ENCODE assay signal across 12 cellular contexts in the genomic region with DNA sequence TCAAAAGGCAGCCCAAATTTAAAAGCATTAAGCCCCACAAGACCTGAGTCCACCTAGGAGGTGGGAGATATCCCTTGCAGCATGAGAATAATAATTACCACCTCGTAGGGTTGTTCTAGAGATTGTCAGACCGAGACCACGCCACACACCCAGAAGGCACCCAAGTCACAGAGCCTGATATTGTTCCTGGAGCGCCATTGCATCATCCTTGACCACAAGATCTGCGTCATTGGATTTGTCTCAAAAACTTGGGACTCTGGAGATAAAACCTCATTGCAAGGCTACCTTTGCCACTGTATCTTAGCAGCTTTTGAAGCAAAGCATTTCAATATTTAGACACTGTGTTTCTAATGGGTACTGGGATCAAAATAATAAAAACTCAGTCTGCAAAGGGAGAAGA. TPM values are rescaled to one million over a fixed set of nuclear protein-coding genes. Genes with fewer than 3 reads are reported as not detected.
A peak's percentile ranks its signal among the peaks of the same experiment; 100 is the strongest.
DNase-seq lines count a peak whose midpoint lies in the region; ATAC-seq and TF ChIP-seq lines count a peak whose summit lies in the region.
"Had no signal": no experiment of that assay in that cellular context is flagged by ENCODE, and none has a peak within 500 bp of the region (broad histone marks: within the 10 kb centered on the region; RNA-seq: fewer than 3 reads in every experiment).

No MANE protein-coding gene starts in this region.

- intact Hi-C loops in esophagus muscularis mucosa (cut with DNase I), result no loop called here

- H3K4me1 Mint-ChIP-seq in central memory CD8-positive, alpha-beta T cell, result peaks cover 57% of the 10 kb centered on the region

- H3K4me2 ChIP-seq in OCI-LY3 (ENCODE audit: low read length) (peak overlapping the region; percentile 66), smooth muscle cell (no peak overlapping the region)

- H3K27me3 Mint-ChIP-seq in central memory CD8-positive, alpha-beta T cell, result no peaks in the 10 kb centered on the region

- H3F3A ChIP-seq in smooth muscle cell (ENCODE audit: low read depth), result no peaks in the 10 kb centered on the region

- H3K27me3 ChIP-seq in OCI-LY3 (ENCODE audit: low read depth, low read length) (no peaks in the 10 kb centered on the region), smooth muscle cell (ENCODE audit: low read depth) (no peaks in the 10 kb centered on the region), esophagus muscularis mucosa (peaks cover 0 to 2% (median 0%) of the 10 kb centered on the region in 4 donors)

- H2AFZ ChIP-seq in OCI-LY3 (ENCODE audit: low read depth, low read length), result peak overlapping the region; percentile 82; the same call in 1 of the 2 replicates
- H2AFZ ChIP-seq in smooth muscle cell (ENCODE audit: low read depth), result no peak overlapping the region

- TF ChIP-seq EP300 in esophagus muscularis mucosa (IDR thresholded peaks at IDR 0.05), result no peak

- H3K4me1 ChIP-seq in OCI-LY3 (ENCODE audit: low read length), result peaks cover 15% of the 10 kb centered on the region
- H3K4me1 ChIP-seq in smooth muscle cell (ENCODE audit: low read depth), result peaks cover 8% of the 10 kb centered on the region
- peaks cover 5 to 11% (median 10%) of the 10 kb centered on the region in 4 donors for H3K4me1 ChIP-seq in esophagus muscularis mucosa

- peak; percentile 34 for DNase-seq in SIG-M5 treated with dmso at 0.1 percent for 504 hours (lab: John Stamatoyannopoulos, UW; ENCODE audit: unreplicated experiment)
- DNase-seq in SIG-M5 (lab: John Stamatoyannopoulos, UW), result no peak
- DNase-seq in central memory CD8-positive, alpha-beta T cell (ENCODE audit: low spot score in 2 of 2), result no peak
- DNase-seq in smooth muscle cell (lab: John Stamatoyannopoulos, UW; ENCODE audit: unreplicated experiment), result no peak
- no peak for DNase-seq in stimulated activated CD4-positive, alpha-beta T cell treated with anti-CD3 and anti-CD28 coated beads, Interleukin-1b, Interleukin-23, amount 100 ng/mL, for 48 hours
- no peak for DNase-seq in esophagus muscularis mucosa (ENCODE audit: extremely low spot score)
- DNase-seq: EL had no signal

- ATAC-seq in central memory CD8-positive, alpha-beta T cell (replicated peaks; ENCODE audit: extremely low read depth, poor library complexity, severe bottlenecking), result no peak
- ATAC-seq in GM21381 (IDR thresholded peaks at IDR 0.05; ENCODE audit: unreplicated experiment), result no peak

- H3K36me3 ChIP-seq in OCI-LY3 (replicated peaks; ENCODE audit: low read depth, low read length) (no peaks in the 10 kb centered on the region), smooth muscle cell (ENCODE audit: low read depth) (no peaks in the 10 kb centered on the region), esophagus muscularis mucosa (no peaks in the 10 kb centered on the region)

- H3K79me2 ChIP-seq in OCI-LY3 (ENCODE audit: low read length), result no peaks in the 10 kb centered on the region
- H3K79me2 ChIP-seq in smooth muscle cell (ENCODE audit: low read depth), result no peaks in the 10 kb centered on the region

- no peak for TF ChIP-seq POLR2A in esophagus muscularis mucosa (IDR thresholded peaks at IDR 0.05; ENCODE audit: low read depth)

- no peak overlapping the region for H3K9ac ChIP-seq in OCI-LY3 (ENCODE audit: low read length)
- no peak overlapping the region for H3K9ac ChIP-seq in smooth muscle cell (ENCODE audit: low read depth)

- peak overlapping the region; percentile 51; the same call in 1 of the 2 replicates for H3K4me3 ChIP-seq in OCI-LY3 (ENCODE audit: low read length)
- H3K4me3 ChIP-seq in smooth muscle cell, result no peak overlapping the region
- H3K4me3 ChIP-seq in esophagus muscularis mucosa, result no peak overlapping the region
- H3K4me3 ChIP-seq: SK-N-MC had no signal

- H3K27ac Mint-ChIP-seq in central memory CD8-positive, alpha-beta T cell (ENCODE audit: low read depth), result peak overlapping the region; percentile 93

- TF ChIP-seq CTCF in OCI-LY3 (IDR thresholded peaks at IDR 0.05; ENCODE audit: low read depth, low read length) (no peak), smooth muscle cell (IDR thresholded peaks at IDR 0.05; ENCODE audit: borderline replicate concordance, insufficient read depth, poor library complexity, severe bottlenecking) (no peak), esophagus muscularis mucosa (IDR thresholded peaks at IDR 0.05) (no peak)

- peak overlapping the region; percentile 78 for H3K4me3 Mint-ChIP-seq in central memory CD8-positive, alpha-beta T cell
- H3K4me3 Mint-ChIP-seq: dendritic cell treated with granulocyte-macrophage colony-stimulating factor and Interleukin-4, amounts not matched to agents 40 ng/mL and 50 ng/mL, for 4 days had no signal

- no peak overlapping the region for H3K27ac ChIP-seq in OCI-LY3 (ENCODE audit: low read length)
- peak overlapping the region; percentile 46 for H3K27ac ChIP-seq in smooth muscle cell (ENCODE audit: low read depth)
- peak overlapping the region in 1 of 4 donors; percentile 30 for H3K27ac ChIP-seq in esophagus muscularis mucosa (replicated peaks in 1 of 4)
- H3K27ac ChIP-seq: 22Rv1, SK-N-MC had no signal

- H3K9me3 ChIP-seq in OCI-LY3 (ENCODE audit: insufficient read depth, low read length), result no peaks in the 10 kb centered on the region
- H3K9me3 ChIP-seq in smooth muscle cell (replicated peaks; ENCODE audit: low read depth), result no peaks in the 10 kb centered on the region
- no peaks in the 10 kb centered on the region for H3K9me3 ChIP-seq in esophagus muscularis mucosa

- no peaks in the 10 kb centered on the region for H3K9me3 Mint-ChIP-seq in central memory CD8-positive, alpha-beta T cell
- H3K9me3 Mint-ChIP-seq: dendritic cell treated with granulocyte-macrophage colony-stimulating factor and Interleukin-4, amounts not matched to agents 40 ng/mL and 50 ng/mL, for 4 days had no signal

- H4K20me1 ChIP-seq in OCI-LY3 (ENCODE audit: insufficient read depth, low read length), result no peaks in the 10 kb centered on the region
- H4K20me1 ChIP-seq in smooth muscle cell (ENCODE audit: low read depth), result no peaks in the 10 kb centered on the region

- peaks cover 7% of the 10 kb centered on the region for H3K36me3 Mint-ChIP-seq in central memory CD8-positive, alpha-beta T cell (ENCODE audit: insufficient read depth)

- WGBS in smooth muscle cell (ENCODE audit: low lambda C conversion rate), result 82% methylated on average over 5 of the region's 5 CpGs
- WGBS in esophagus muscularis mucosa, result 78% methylated on average over 5 of the region's 5 CpGs

RNA-seq across cellular contexts. Expression of gene PPP2R5C, which starts 29.4 kb away (rescaled TPM):
- total RNA-seq in smooth muscle cell (92.7 and 118 TPM in 2 replicates), esophagus muscularis mucosa (100 to 1,000 TPM; 103 to 142 (median 131) TPM)
- polyA plus RNA-seq in smooth muscle cell, result 63.6 and 65.6 TPM in 2 replicates
